Comparison of ENCODE assay signal across 1 cellular context in genomic region chr19:18450021-18450933, GRCh38.
TF ChIP-seq lines count a peak whose summit lies in the region.

No MANE protein-coding gene starts in this region.

TF ChIP-seq in HepG2, 621 proteins besides CTCF, POLR2A, EP300 and RAD21:
- TF ChIP-seq ZFP91 (CRISPR knock-in tag; IDR thresholded peaks at IDR 0.05; ENCODE audit: borderline replicate concordance), result 0 out of 2 replicates have a peak, but pooled peaks have one; percentile 36
- 0 out of 2 replicates have a peak, but pooled peaks have one; percentile 1 for TF ChIP-seq RXRA (CRISPR knock-in tag; IDR thresholded peaks at IDR 0.05)
- 0 out of 2 replicates have a peak, but pooled peaks have one; percentile 1 for TF ChIP-seq NFYB (CRISPR knock-in tag; IDR thresholded peaks at IDR 0.05)
- 0 out of 2 replicates have a peak, but pooled peaks have one; percentile 7 for TF ChIP-seq DNMT1 (CRISPR knock-in tag; IDR thresholded peaks at IDR 0.05)
- TF ChIP-seq ZBTB40 (IDR thresholded peaks at IDR 0.05), result no peak
- 0 out of 2 replicates have a peak, but pooled peaks have one; percentile 4 for TF ChIP-seq ZBTB40 (CRISPR knock-in tag; IDR thresholded peaks at IDR 0.05)
- no peak for TF ChIP-seq ZC3H13 (CRISPR knock-in tag; IDR thresholded peaks at IDR 0.05)
TF ChIP-seq in HepG2: peak in this region for 5.
